Comparison of ENCODE assay signal across 18 cellular contexts in genomic region chr2:12558519-12558918, GRCh38.
A peak's percentile ranks its signal among the peaks of the same experiment; 100 is the strongest.
DNase-seq lines count a peak whose midpoint lies in the region; ATAC-seq and TF ChIP-seq lines count a peak whose summit lies in the region.
"Had no signal": no experiment of that assay in that cellular context is flagged by ENCODE, and none has a peak within 500 bp of the region (broad histone marks: within the 10 kb centered on the region; RNA-seq: fewer than 3 reads in every experiment).

No MANE protein-coding gene starts in this region.

- H3F3A ChIP-seq in neural progenitor cell (ENCODE audit: low read depth), result peaks cover 32% of the 10 kb centered on the region

- H3K27ac Mint-ChIP-seq in CD8-positive, alpha-beta T cell, result peak overlapping the region; percentile 62
- H3K27ac Mint-ChIP-seq in activated T-helper 17 cell treated with anti-CD3 and anti-CD28 coated beads, Interleukin-2, amount 50 U/mL, for 72 hours, result peak overlapping the region; percentile 2
- H3K27ac Mint-ChIP-seq in neural progenitor cell, result no peak overlapping the region
- H3K27ac Mint-ChIP-seq: B cell, GM23338, H9 had no signal

- ATAC-seq in CD8-positive, alpha-beta T cell, result no peak
- ATAC-seq in activated T-helper 17 cell treated with anti-CD3 and anti-CD28 coated beads, Interleukin-2, amount 50 U/mL, for 72 hours (replicated peaks), result no peak
- no peak for ATAC-seq in HG03439 (IDR thresholded peaks at IDR 0.05; ENCODE audit: unreplicated experiment)
- ATAC-seq in GM19351 (IDR thresholded peaks at IDR 0.05; ENCODE audit: unreplicated experiment), result no peak
- ATAC-seq: GM23338, HCT116 had no signal

- CTCF ChIA-PET in CD8-positive, alpha-beta T cell (lab: Charles Lee), result no interaction called here

- H4K20me1 ChIP-seq in neural progenitor cell (ENCODE audit: low read depth), result peaks cover 9% of the 10 kb centered on the region
- H4K20me1 ChIP-seq: BLaER1 had no signal

- H2AFZ ChIP-seq in neural progenitor cell (replicated peaks), result no peak overlapping the region
- H2AFZ ChIP-seq: GM23338 had no signal

- no peaks in the 10 kb centered on the region for H3K36me3 Mint-ChIP-seq in CD8-positive, alpha-beta T cell
- no peaks in the 10 kb centered on the region for H3K36me3 Mint-ChIP-seq in activated T-helper 17 cell treated with anti-CD3 and anti-CD28 coated beads, Interleukin-2, amount 50 U/mL, for 72 hours (ENCODE audit: low read depth)
- no peaks in the 10 kb centered on the region for H3K36me3 Mint-ChIP-seq in neural progenitor cell
- H3K36me3 Mint-ChIP-seq: CD4-positive, CD25-positive, alpha-beta regulatory T cell; CD8-positive, alpha-beta memory T cell had no signal

- H3K9me3 Mint-ChIP-seq in CD8-positive, alpha-beta T cell, result no peaks in the 10 kb centered on the region
- no peaks in the 10 kb centered on the region for H3K9me3 Mint-ChIP-seq in activated T-helper 17 cell treated with anti-CD3 and anti-CD28 coated beads, Interleukin-2, amount 50 U/mL, for 72 hours
- peaks cover 3% of the 10 kb centered on the region for H3K9me3 Mint-ChIP-seq in neural progenitor cell
- H3K9me3 Mint-ChIP-seq: CD8-positive, alpha-beta memory T cell; GM23338; H9 had no signal

- H3K9ac ChIP-seq in neural progenitor cell, result no peak overlapping the region
- H3K9ac ChIP-seq: BLaER1 had no signal

- intact Hi-C loops in CD8-positive, alpha-beta T cell (cut with DNase I, micrococcal nuclease), result loop anchor here in 1 of 2 experiments (5.0 kb wide), 1 partner anchor 51 kb away; no protein-coding TSS in a partner anchor
- intact Hi-C loops in breast epithelium (cut with DNase I; ENCODE audit: low total_unique reads), result no loop called here

- TF ChIP-seq CTCF in CD8-positive, alpha-beta T cell (IDR thresholded peaks at IDR 0.05), result no peak
- TF ChIP-seq CTCF in neural progenitor cell (IDR thresholded peaks at IDR 0.05) (no peak), breast epithelium (IDR thresholded peaks at IDR 0.05) (no peak)

- POLR2A ChIA-PET in CD8-positive, alpha-beta T cell (lab: Charles Lee), result no interaction called here

- H3K27ac ChIP-seq in CD8-positive, alpha-beta T cell (ENCODE audit: low read depth, low read length), result no peak overlapping the region
- H3K27ac ChIP-seq in neural progenitor cell (no peak overlapping the region), breast epithelium (no peak overlapping the region)
- H3K27ac ChIP-seq: 22Rv1, BLaER1, C4-2B had no signal

- no peaks in the 10 kb centered on the region for H3K27me3 Mint-ChIP-seq in CD8-positive, alpha-beta T cell (ENCODE audit: low read depth)
- no peaks in the 10 kb centered on the region for H3K27me3 Mint-ChIP-seq in activated T-helper 17 cell treated with anti-CD3 and anti-CD28 coated beads, Interleukin-2, amount 50 U/mL, for 72 hours
- H3K27me3 Mint-ChIP-seq in neural progenitor cell (ENCODE audit: insufficient read depth, low read depth), result no peaks in the 10 kb centered on the region
- H3K27me3 Mint-ChIP-seq: CD4-positive, CD25-positive, alpha-beta regulatory T cell had no signal

- DNase-seq in CD8-positive, alpha-beta T cell, result no peak
- DNase-seq in NCI-H82 treated with DMSO at 0.1 percent for 48 hours (lab: John Stamatoyannopoulos, UW; ENCODE audit: unreplicated experiment), result peak; percentile 45
- peak; percentile 66 for DNase-seq in neural progenitor cell (ENCODE audit: low spot score)
- no peak for DNase-seq in RKO (ENCODE audit: low spot score)
- DNase-seq in breast epithelium (ENCODE audit: low spot score in 2 of 2), result no peak
- DNase-seq: CD4-positive, CD25-positive, alpha-beta regulatory T cell; CD8-positive, alpha-beta memory T cell; DND-41; H9 had no signal

- H3K9me3 ChIP-seq in CD8-positive, alpha-beta T cell (ENCODE audit: low read length), result no peaks in the 10 kb centered on the region
- H3K9me3 ChIP-seq in neural progenitor cell (ENCODE audit: low read depth) (no peaks in the 10 kb centered on the region), breast epithelium (no peaks in the 10 kb centered on the region)
- H3K9me3 ChIP-seq: BLaER1 had no signal

- no peak for TF ChIP-seq POLR2A in breast epithelium (IDR thresholded peaks at IDR 0.05)

- no peak overlapping the region for H3K4me3 ChIP-seq in CD8-positive, alpha-beta T cell (ENCODE audit: low read depth, low read length)
- H3K4me3 ChIP-seq in neural progenitor cell (no peak overlapping the region), breast epithelium (no peak overlapping the region)
- H3K4me3 ChIP-seq: BLaER1, GM23338 had no signal

- peak overlapping the region; percentile 42 for H3K4me2 ChIP-seq in neural progenitor cell
- H3K4me2 ChIP-seq: BLaER1, GM23338 had no signal

- peaks cover 25% of the 10 kb centered on the region for H3K4me1 ChIP-seq in CD8-positive, alpha-beta T cell (ENCODE audit: insufficient read depth, low read length)
- H3K4me1 ChIP-seq in neural progenitor cell (peaks cover 50% of the 10 kb centered on the region), breast epithelium (no peaks in the 10 kb centered on the region)

- H3K4me3 Mint-ChIP-seq in CD8-positive, alpha-beta T cell, result no peak overlapping the region
- no peak overlapping the region for H3K4me3 Mint-ChIP-seq in activated T-helper 17 cell treated with anti-CD3 and anti-CD28 coated beads, Interleukin-2, amount 50 U/mL, for 72 hours
- H3K4me3 Mint-ChIP-seq in neural progenitor cell, result no peak overlapping the region
- H3K4me3 Mint-ChIP-seq: B cell; CD8-positive, alpha-beta memory T cell; GM23338; H9 had no signal

- no peaks in the 10 kb centered on the region for H3K36me3 ChIP-seq in CD8-positive, alpha-beta T cell (ENCODE audit: insufficient read depth, low read length)
- H3K36me3 ChIP-seq in neural progenitor cell, result no peaks in the 10 kb centered on the region
- no peaks in the 10 kb centered on the region for H3K36me3 ChIP-seq in breast epithelium
- H3K36me3 ChIP-seq: BLaER1 had no signal

- no peaks in the 10 kb centered on the region for H3K27me3 ChIP-seq in CD8-positive, alpha-beta T cell (ENCODE audit: insufficient read depth, low read length)
- H3K27me3 ChIP-seq in neural progenitor cell (peaks cover 2% of the 10 kb centered on the region), breast epithelium (no peaks in the 10 kb centered on the region)
- H3K27me3 ChIP-seq: BLaER1 had no signal

- H3K79me2 ChIP-seq in neural progenitor cell (ENCODE audit: low read depth), result no peaks in the 10 kb centered on the region

- H3K4me1 Mint-ChIP-seq in CD8-positive, alpha-beta T cell (ENCODE audit: low read depth), result peaks cover 44% of the 10 kb centered on the region
- peaks cover 37% of the 10 kb centered on the region for H3K4me1 Mint-ChIP-seq in activated T-helper 17 cell treated with anti-CD3 and anti-CD28 coated beads, Interleukin-2, amount 50 U/mL, for 72 hours
- H3K4me1 Mint-ChIP-seq in neural progenitor cell, result peaks cover 47% of the 10 kb centered on the region

Comparison
In these comparisons a context has a peak if more than half of its experiments do, and no peak if none do; other contexts are left out.
1. DNase-seq: peak in NCI-H82 treated with DMSO at 0.1 percent for 48 hours (single experiment) and neural progenitor cell (single experiment); none in CD8-positive, alpha-beta T cell (0 of 7), RKO (single experiment) and breast epithelium (0 of 2).